Comparison of ENCODE assay signal across 19 cellular contexts in the genomic region with DNA sequence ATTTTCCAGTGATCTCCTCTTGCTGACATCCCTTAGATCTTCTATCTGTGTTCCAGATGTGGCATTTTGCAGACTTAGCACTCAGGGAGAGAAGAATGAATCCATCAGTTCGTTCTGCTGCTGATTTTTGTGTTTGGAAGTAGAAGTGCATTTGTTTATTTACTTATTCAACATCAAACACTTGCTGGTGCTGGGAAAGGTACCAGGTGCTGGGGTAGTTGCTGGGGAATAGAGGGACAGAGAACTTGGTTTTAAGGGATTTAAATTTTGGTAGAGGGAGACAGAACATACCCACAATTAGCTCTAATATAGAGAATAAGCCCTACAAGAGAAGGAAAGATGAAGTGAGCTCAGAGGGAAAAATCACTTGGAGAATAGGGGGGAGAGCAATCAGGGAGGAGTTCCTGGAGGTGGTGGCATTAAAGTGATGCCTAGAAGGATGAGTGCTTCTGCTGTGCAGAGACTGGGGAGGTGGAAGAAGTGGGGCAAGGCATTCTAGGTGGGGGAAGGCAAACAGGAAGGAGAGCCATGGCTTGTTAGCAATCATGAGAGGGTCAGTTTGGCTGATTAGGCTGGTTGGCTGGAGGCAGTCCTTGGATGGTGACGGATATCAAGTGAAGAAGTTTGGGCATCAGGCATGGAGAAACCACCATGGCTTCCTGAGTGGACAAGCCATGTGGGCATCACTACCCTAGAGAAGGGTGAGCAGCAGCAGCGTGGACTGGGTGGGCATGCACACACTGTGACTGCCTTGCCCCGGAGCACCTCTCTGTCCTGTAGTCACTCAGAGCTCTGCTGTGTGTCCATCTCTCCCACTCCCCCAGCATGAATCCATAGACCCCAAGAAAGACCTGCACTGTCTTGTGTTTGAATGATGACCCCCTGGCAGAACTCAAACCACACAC.
A peak's percentile ranks its signal among the peaks of the same experiment; 100 is the strongest.
DNase-seq lines count a peak whose midpoint lies in the region; ATAC-seq and TF ChIP-seq lines count a peak whose summit lies in the region.
"Had no signal": no experiment of that assay in that cellular context is flagged by ENCODE, and none has a peak within 500 bp of the region (broad histone marks: within the 10 kb centered on the region; RNA-seq: fewer than 3 reads in every experiment).

No MANE protein-coding gene starts in this region.

- no peaks in the 10 kb centered on the region; the same call in 1 of the 2 replicates for H3K27me3 ChIP-seq in GM23338 (ENCODE audit: insufficient read depth)

- no peak overlapping the region for H2AFZ ChIP-seq in GM23338

- no peak overlapping the region for H3K4me3 ChIP-seq in GM23338

- H3F3A ChIP-seq in GM23338 (replicated peaks; ENCODE audit: low read depth), result 0 out of 2 replicates have a peak, but pooled peaks cover 3% of the 10 kb centered on the region

- POLR2A ChIA-PET in activated naive CD8-positive, alpha-beta T cell treated with anti-CD3 and anti-CD28 coated beads, Interleukin-2, amount 10 ng/mL, durations not matched to agents 7 days and 5 days (lab: Charles Lee), result no interaction called here

- peaks cover 1% of the 10 kb centered on the region for H3K4me1 Mint-ChIP-seq in activated naive CD8-positive, alpha-beta T cell treated with anti-CD3 and anti-CD28 coated beads, Interleukin-2, amount 10 ng/mL, durations not matched to agents 7 days and 5 days
- H3K4me1 Mint-ChIP-seq in activated naive CD8-positive, alpha-beta T cell treated with anti-CD3 and anti-CD28 coated beads for 36 hours, result no peaks in the 10 kb centered on the region
- H3K4me1 Mint-ChIP-seq in brain, result peaks cover 60% of the 10 kb centered on the region
- peaks cover 61% of the 10 kb centered on the region for H3K4me1 Mint-ChIP-seq in GM23338

- no peaks in the 10 kb centered on the region for H3K36me3 ChIP-seq in GM23338 (ENCODE audit: insufficient read depth)

- TF ChIP-seq CTCF in brain (conservative IDR thresholded peaks at IDR 0.05) (no peak), GM23338 (conservative IDR thresholded peaks at IDR 0.05; ENCODE audit: low read depth in 2 of 2) (no peak), omental fat pad (IDR thresholded peaks at IDR 0.05) (no peak)

- no peak overlapping the region for H3K4me3 Mint-ChIP-seq in activated naive CD8-positive, alpha-beta T cell treated with anti-CD3 and anti-CD28 coated beads, Interleukin-2, amount 10 ng/mL, durations not matched to agents 7 days and 5 days
- H3K4me3 Mint-ChIP-seq in activated naive CD8-positive, alpha-beta T cell treated with anti-CD3 and anti-CD28 coated beads for 36 hours, result no peak overlapping the region
- H3K4me3 Mint-ChIP-seq in brain (no peak overlapping the region), GM23338 (no peak overlapping the region)
- H3K4me3 Mint-ChIP-seq: CD8-positive, alpha-beta T cell; H9 had no signal

- H3K27ac Mint-ChIP-seq in activated naive CD8-positive, alpha-beta T cell treated with anti-CD3 and anti-CD28 coated beads, Interleukin-2, amount 10 ng/mL, durations not matched to agents 7 days and 5 days, result peak overlapping the region; percentile 4
- no peak overlapping the region for H3K27ac Mint-ChIP-seq in activated naive CD8-positive, alpha-beta T cell treated with anti-CD3 and anti-CD28 coated beads for 36 hours
- H3K27ac Mint-ChIP-seq in brain, result peak overlapping the region in 3 of 5 experiments; percentile 11 to 53 (median 44)
- H3K27ac Mint-ChIP-seq in GM23338, result no peak overlapping the region
- H3K27ac Mint-ChIP-seq: CD8-positive, alpha-beta T cell had no signal

- H3K27ac ChIP-seq in GM23338 (ENCODE audit: low read depth), result no peak overlapping the region
- H3K27ac ChIP-seq: HL-60 had no signal

- no peak for ATAC-seq in activated naive CD8-positive, alpha-beta T cell treated with anti-CD3 and anti-CD28 coated beads, Interleukin-2, amount 10 ng/mL, durations not matched to agents 7 days and 5 days (ENCODE audit: low read depth)
- ATAC-seq in GM23338, result no peak
- no peak for ATAC-seq in HG03469 (IDR thresholded peaks at IDR 0.05; ENCODE audit: unreplicated experiment)
- ATAC-seq in omental fat pad (ENCODE audit: low FRiP score), result no peak
- ATAC-seq: CD8-positive, alpha-beta T cell; SK-N-SH treated with all-trans-retinoic acid at 6 μM for 48 hours had no signal

- no peak for DNase-seq in activated naive CD8-positive, alpha-beta T cell treated with anti-CD3 and anti-CD28 coated beads, Interleukin-2, amount 10 ng/mL, durations not matched to agents 7 days and 5 days
- DNase-seq in activated naive CD8-positive, alpha-beta T cell treated with anti-CD3 and anti-CD28 coated beads for 36 hours, result no peak
- DNase-seq in islet precursor cell, result peak; percentile 39
- DNase-seq in GM23338 (ENCODE audit: low spot score), result no peak
- no peak for DNase-seq in cortex of kidney (lab: John Stamatoyannopoulos, UW)
- DNase-seq in omental fat pad (ENCODE audit: low spot score), result no peak
- DNase-seq: CD8-positive, alpha-beta T cell; DMS79 treated with DMSO at 0.1 percent for 48 hours; H9; NCI-H1417 treated with DMSO at 0.1 percent for 48 hours; NCI-H187 treated with DMSO at 0.1 percent for 48 hours; NCI-H446; NCI-H526 treated with DMSO at 0.1 percent for 48 hours; RPMI8226; SHP77 treated with DMSO at 0.1 percent for 48 hours had no signal

- H3K36me3 Mint-ChIP-seq in activated naive CD8-positive, alpha-beta T cell treated with anti-CD3 and anti-CD28 coated beads, Interleukin-2, amount 10 ng/mL, durations not matched to agents 7 days and 5 days, result no peaks in the 10 kb centered on the region
- no peaks in the 10 kb centered on the region for H3K36me3 Mint-ChIP-seq in activated naive CD8-positive, alpha-beta T cell treated with anti-CD3 and anti-CD28 coated beads for 36 hours
- H3K36me3 Mint-ChIP-seq in brain, result no peaks in the 10 kb centered on the region
- peaks cover under 1% of the 10 kb centered on the region; the same call in 2 of the 3 replicates for H3K36me3 Mint-ChIP-seq in GM23338 (ENCODE audit: low read depth)
- H3K36me3 Mint-ChIP-seq: CD8-positive, alpha-beta T cell had no signal

- no peaks in the 10 kb centered on the region for H3K9me3 Mint-ChIP-seq in activated naive CD8-positive, alpha-beta T cell treated with anti-CD3 and anti-CD28 coated beads, Interleukin-2, amount 10 ng/mL, durations not matched to agents 7 days and 5 days
- no peaks in the 10 kb centered on the region for H3K9me3 Mint-ChIP-seq in activated naive CD8-positive, alpha-beta T cell treated with anti-CD3 and anti-CD28 coated beads for 36 hours
- H3K9me3 Mint-ChIP-seq in brain, result peaks cover 0 to 2% (median 0%) of the 10 kb centered on the region in 5 experiments
- no peaks in the 10 kb centered on the region; the same call in 2 of the 3 replicates for H3K9me3 Mint-ChIP-seq in GM23338
- H3K9me3 Mint-ChIP-seq: CD8-positive, alpha-beta T cell; H9 had no signal

- H3K79me2 ChIP-seq in GM23338 (replicated peaks; ENCODE audit: insufficient read depth), result no peaks in the 10 kb centered on the region

- peaks cover 24% of the 10 kb centered on the region for H3K27me3 Mint-ChIP-seq in activated naive CD8-positive, alpha-beta T cell treated with anti-CD3 and anti-CD28 coated beads, Interleukin-2, amount 10 ng/mL, durations not matched to agents 7 days and 5 days
- peaks cover 34% of the 10 kb centered on the region for H3K27me3 Mint-ChIP-seq in activated naive CD8-positive, alpha-beta T cell treated with anti-CD3 and anti-CD28 coated beads for 36 hours
- peaks cover 21% of the 10 kb centered on the region for H3K27me3 Mint-ChIP-seq in brain
- H3K27me3 Mint-ChIP-seq in GM23338 (ENCODE audit: insufficient read depth, low read depth, poor library complexity), result peaks cover 17% of the 10 kb centered on the region

- no peaks in the 10 kb centered on the region for H4K20me1 ChIP-seq in GM23338 (replicated peaks; ENCODE audit: insufficient read depth)

- peaks cover 26% of the 10 kb centered on the region for H3K4me1 ChIP-seq in GM23338 (ENCODE audit: insufficient read depth)

- H3K4me2 ChIP-seq in GM23338, result no peak overlapping the region

- H3K9me2 ChIP-seq in GM23338 (ENCODE audit: insufficient read depth), result 0 out of 2 replicates have a peak, but pooled peaks cover 3% of the 10 kb centered on the region

TF ChIP-seq in GM23338, 12 proteins besides CTCF, POLR2A, EP300 and RAD21 (continues in another document):
- TF ChIP-seq NANOG (IDR thresholded peaks at IDR 0.05; ENCODE audit: borderline replicate concordance), result no peak

Comparison
In these comparisons a context has a peak if more than half of its experiments do, and no peak if none do; other contexts are left out.
1. H3K27ac Mint-ChIP-seq: peak in activated naive CD8-positive, alpha-beta T cell treated with anti-CD3 and anti-CD28 coated beads, Interleukin-2, amount 10 ng/mL, durations not matched to agents 7 days and 5 days (single experiment) and brain (3 of 5); none in activated naive CD8-positive, alpha-beta T cell treated with anti-CD3 and anti-CD28 coated beads for 36 hours (single experiment) and GM23338 (single experiment).